ENCODE assay signal across 13 cellular contexts in genomic region chr12:114918535-114919233, GRCh38.
DNase-seq lines count a peak whose midpoint lies in the region; ATAC-seq and TF ChIP-seq lines count a peak whose summit lies in the region.
"Had no signal": no experiment of that assay in that cellular context is flagged by ENCODE, and none has a peak within 500 bp of the region (broad histone marks: within the 10 kb centered on the region; RNA-seq: fewer than 3 reads in every experiment).

No MANE protein-coding gene starts in this region.

- TF ChIP-seq POLR2A in transverse colon (IDR thresholded peaks at IDR 0.05) = no peak

- TF ChIP-seq CTCF in fibroblast of villous mesenchyme (IDR thresholded peaks at IDR 0.05; ENCODE audit: insufficient read depth, low read depth, low read length) (no peak), transverse colon (IDR thresholded peaks at IDR 0.05) (peak in 2 of 5 experiments; percentile 39 to 43)

- WGBS in transverse colon (ENCODE audit: low coverage in 1 of 2), 2 donors = 20% methylated on average over 3 of the region's 3 CpGs; no CpG with 5 or more reads in 1 of the 2 donors

- peak overlapping the region in 3 of 4 donors; percentile 23 to 43 (median 27) for H3K27ac ChIP-seq in transverse colon
- H3K27ac ChIP-seq: HL-60, thoracic aorta, VCaP had no signal

- H3K9me3 ChIP-seq in transverse colon = no peaks in the 10 kb centered on the region
- H3K9me3 ChIP-seq: thoracic aorta had no signal

- ATAC-seq in SK-N-SH treated with all-trans-retinoic acid at 6 μM for 48 hours = peak; percentile 51
- ATAC-seq in GM18907 (IDR thresholded peaks at IDR 0.05; ENCODE audit: unreplicated experiment) = no peak

- no peaks in the 10 kb centered on the region for H3K36me3 ChIP-seq in transverse colon
- H3K36me3 ChIP-seq: thoracic aorta had no signal

- intact Hi-C loops in transverse colon (cut with DNase I; ENCODE audit: low total_unique reads) = no loop called here

- peaks cover 0 to 19% (median 5%) of the 10 kb centered on the region in 4 donors for H3K4me1 ChIP-seq in transverse colon

- in situ Hi-C loops in transverse colon (cut with MboI; ENCODE audit: low pct_ligation_motif_present in 1 of 4, low pct_unique_long_range_greater_than_20kb in 1 of 4, low sequenced_read_pairs in 3 of 4) = no loop called here

- TF ChIP-seq EP300 in transverse colon (IDR thresholded peaks at IDR 0.05; ENCODE audit: low read depth) = no peak

- H3K27me3 ChIP-seq in transverse colon = no peaks in the 10 kb centered on the region

- peak; percentile 95 for DNase-seq in HCEC 1CT
- peak; percentile 86 for DNase-seq in fibroblast of villous mesenchyme (ENCODE audit: low read depth)
- DNase-seq in transverse colon = peak; percentile 62
- no peak for DNase-seq in NK-92 treated with Interleukin-12 subunit alpha and Interleukin-12 subunit beta, amount 100 ng/mL, for 24 hours (lab: John Stamatoyannopoulos, UW)
- DNase-seq in hypothalamus (lab: John Stamatoyannopoulos, UW) = no peak
- DNase-seq: activated naive CD8-positive, alpha-beta T cell treated with anti-CD3 and anti-CD28 coated beads, Interleukin-2, amount 10 ng/mL, durations not matched to agents 7 days and 5 days; NCI-H1092 treated with DMSO at 0.1 percent for 48 hours; Right ventricle myocardium superior had no signal

- H3K4me3 ChIP-seq in fibroblast of villous mesenchyme (ENCODE audit: low read depth, low read length) = no peak overlapping the region
- H3K4me3 ChIP-seq in transverse colon = no peak overlapping the region
- H3K4me3 ChIP-seq: thoracic aorta had no signal

TF ChIP-seq in SK-N-SH treated with all-trans-retinoic acid at 6 μM for 48 hours, 23 proteins besides CTCF, POLR2A, EP300 and RAD21:
- TF ChIP-seq ISL1 (CRISPR knock-in tag; IDR thresholded peaks at IDR 0.05) = no peak
- TF ChIP-seq TCF4 (CRISPR knock-in tag; IDR thresholded peaks at IDR 0.05; ENCODE audit: borderline replicate concordance) = no peak
- TF ChIP-seq BACH2 (CRISPR knock-in tag; IDR thresholded peaks at IDR 0.05; ENCODE audit: borderline replicate concordance) = no peak
- TF ChIP-seq TOX (CRISPR knock-in tag; IDR thresholded peaks at IDR 0.05; ENCODE audit: borderline replicate concordance) = no peak
- no peak for TF ChIP-seq ZFP3 (CRISPR knock-in tag; IDR thresholded peaks at IDR 0.05)
- TF ChIP-seq PATZ1 (CRISPR knock-in tag; IDR thresholded peaks at IDR 0.05; ENCODE audit: borderline replicate concordance) = no peak
- TF ChIP-seq, protein P1, sequence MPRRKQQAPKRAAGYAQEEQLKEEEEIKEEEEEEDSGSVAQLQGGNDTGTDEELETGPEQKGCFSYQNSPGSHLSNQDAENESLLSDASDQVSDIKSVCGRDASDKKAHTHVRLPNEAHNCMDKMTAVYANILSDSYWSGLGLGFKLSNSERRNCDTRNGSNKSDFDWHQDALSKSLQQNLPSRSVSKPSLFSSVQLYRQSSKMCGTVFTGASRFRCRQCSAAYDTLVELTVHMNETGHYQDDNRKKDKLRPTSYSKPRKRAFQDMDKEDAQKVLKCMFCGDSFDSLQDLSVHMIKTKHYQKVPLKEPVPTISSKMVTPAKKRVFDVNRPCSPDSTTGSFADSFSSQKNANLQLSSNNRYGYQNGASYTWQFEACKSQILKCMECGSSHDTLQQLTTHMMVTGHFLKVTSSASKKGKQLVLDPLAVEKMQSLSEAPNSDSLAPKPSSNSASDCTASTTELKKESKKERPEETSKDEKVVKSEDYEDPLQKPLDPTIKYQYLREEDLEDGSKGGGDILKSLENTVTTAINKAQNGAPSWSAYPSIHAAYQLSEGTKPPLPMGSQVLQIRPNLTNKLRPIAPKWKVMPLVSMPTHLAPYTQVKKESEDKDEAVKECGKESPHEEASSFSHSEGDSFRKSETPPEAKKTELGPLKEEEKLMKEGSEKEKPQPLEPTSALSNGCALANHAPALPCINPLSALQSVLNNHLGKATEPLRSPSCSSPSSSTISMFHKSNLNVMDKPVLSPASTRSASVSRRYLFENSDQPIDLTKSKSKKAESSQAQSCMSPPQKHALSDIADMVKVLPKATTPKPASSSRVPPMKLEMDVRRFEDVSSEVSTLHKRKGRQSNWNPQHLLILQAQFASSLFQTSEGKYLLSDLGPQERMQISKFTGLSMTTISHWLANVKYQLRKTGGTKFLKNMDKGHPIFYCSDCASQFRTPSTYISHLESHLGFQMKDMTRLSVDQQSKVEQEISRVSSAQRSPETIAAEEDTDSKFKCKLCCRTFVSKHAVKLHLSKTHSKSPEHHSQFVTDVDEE (CRISPR knock-in tag; IDR thresholded peaks at IDR 0.05) = no peak
- TF ChIP-seq ESRRG (CRISPR knock-in tag; IDR thresholded peaks at IDR 0.05) = no peak
- no peak for TF ChIP-seq POU6F1 (CRISPR knock-in tag; IDR thresholded peaks at IDR 0.05; ENCODE audit: borderline replicate concordance, low read depth)
- TF ChIP-seq OSR1 (CRISPR knock-in tag; IDR thresholded peaks at IDR 0.05) = no peak
- no peak for TF ChIP-seq ZC3H10 (CRISPR knock-in tag; IDR thresholded peaks at IDR 0.05)
- no peak for TF ChIP-seq PPARA (CRISPR knock-in tag; IDR thresholded peaks at IDR 0.05; ENCODE audit: borderline replicate concordance)
- no peak for TF ChIP-seq GLIS3 (CRISPR knock-in tag; IDR thresholded peaks at IDR 0.05)
- TF ChIP-seq CREB5 (CRISPR knock-in tag; IDR thresholded peaks at IDR 0.05; ENCODE audit: low read depth) = no peak
- no peak for TF ChIP-seq RARB (CRISPR knock-in tag; IDR thresholded peaks at IDR 0.05)
- TF ChIP-seq ZNF70 (CRISPR knock-in tag; IDR thresholded peaks at IDR 0.05) = no peak
- TF ChIP-seq ARNTL (CRISPR knock-in tag; IDR thresholded peaks at IDR 0.05; ENCODE audit: borderline replicate concordance, low read depth) = no peak
- no peak for TF ChIP-seq SNAI2 (CRISPR knock-in tag; IDR thresholded peaks at IDR 0.05)

Comparison
In these comparisons a context has a peak if more than half of its experiments do, and no peak if none do; other contexts are left out.
1. DNase-seq: peak in HCEC 1CT (single experiment), fibroblast of villous mesenchyme (single experiment) and transverse colon (single experiment); none in NK-92 treated with Interleukin-12 subunit alpha and Interleukin-12 subunit beta, amount 100 ng/mL, for 24 hours (single experiment) and hypothalamus (0 of 51).